ENCODE assay signal across 11 cellular contexts in the genomic region with DNA sequence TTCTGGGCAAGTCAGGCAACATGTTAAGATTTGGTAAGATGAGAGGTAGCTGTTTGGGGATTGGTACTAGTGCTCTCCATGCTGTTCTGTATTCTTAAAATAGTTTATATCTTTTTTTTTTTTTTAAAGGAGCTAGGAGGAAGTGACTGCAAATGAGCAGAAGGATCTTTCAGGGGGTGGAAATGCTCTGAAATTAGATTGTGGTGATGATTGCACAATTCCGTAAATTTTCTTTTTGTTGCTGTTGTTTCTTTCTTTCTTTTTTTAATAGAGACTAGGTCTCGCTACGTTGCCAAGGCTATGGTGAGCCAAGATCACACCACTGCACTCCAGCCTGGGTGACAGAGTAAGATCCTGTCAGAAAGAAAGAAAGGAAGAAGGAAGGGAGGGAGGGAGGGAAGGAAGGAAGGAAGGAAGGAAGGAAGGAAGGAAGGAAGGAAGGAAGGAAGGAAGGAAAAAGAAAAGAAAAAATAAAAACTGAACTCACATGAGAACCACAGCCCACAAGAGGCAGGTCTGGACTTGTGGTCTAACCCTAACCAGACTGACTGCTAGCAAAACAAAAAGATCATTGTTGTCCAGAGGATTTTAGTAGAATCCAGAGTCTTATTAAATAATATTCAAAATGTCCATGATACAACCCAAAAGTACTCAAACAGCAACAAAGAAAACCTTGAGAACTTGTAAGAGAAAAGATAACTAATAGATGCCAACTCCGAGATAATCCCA. TPM values are rescaled to one million over a fixed set of nuclear protein-coding genes. Genes with fewer than 3 reads are reported as not detected.
DNase-seq lines count a peak whose midpoint lies in the region; ATAC-seq and TF ChIP-seq lines count a peak whose summit lies in the region.
"Had no signal": no experiment of that assay in that cellular context is flagged by ENCODE, and none has a peak within 500 bp of the region (broad histone marks: within the 10 kb centered on the region; RNA-seq: fewer than 3 reads in every experiment).

No MANE protein-coding gene starts in this region.

- H3K27ac ChIP-seq in right atrium auricular region (no peak overlapping the region), foreskin keratinocyte (peak overlapping the region; percentile 81), transverse colon (peak overlapping the region; percentile 1 to 16 (median 6))

- peak overlapping the region; percentile 85 for H3K27ac Mint-ChIP-seq in activated CD4-positive, alpha-beta memory T cell treated with anti-CD3 and anti-CD28 coated beads, Interleukin-2, amount 10 ng/mL, durations not matched to agents 7 days and 5 days
- no peak overlapping the region for H3K27ac Mint-ChIP-seq in glutamatergic neuron (ENCODE audit: unreplicated experiment)

- TF ChIP-seq CTCF in right atrium auricular region (IDR thresholded peaks at IDR 0.05) (no peak), foreskin keratinocyte (conservative IDR thresholded peaks at IDR 0.05) (no peak), transverse colon (IDR thresholded peaks at IDR 0.05) (no peak), glutamatergic neuron (IDR thresholded peaks at IDR 0.05; ENCODE audit: partially characterized antibody, unreplicated experiment) (no peak)

- intact Hi-C loops in Right ventricle myocardium superior (cut with DNase I) (no loop called here), transverse colon (cut with DNase I; ENCODE audit: low total_unique reads) (no loop called here)

- peaks cover 82% of the 10 kb centered on the region for H3K4me1 Mint-ChIP-seq in activated CD4-positive, alpha-beta memory T cell treated with anti-CD3 and anti-CD28 coated beads, Interleukin-2, amount 10 ng/mL, durations not matched to agents 7 days and 5 days
- peaks cover 3% of the 10 kb centered on the region for H3K4me1 Mint-ChIP-seq in glutamatergic neuron (ENCODE audit: low read depth, unreplicated experiment)

- H3K9me3 Mint-ChIP-seq in activated CD4-positive, alpha-beta memory T cell treated with anti-CD3 and anti-CD28 coated beads, Interleukin-2, amount 10 ng/mL, durations not matched to agents 7 days and 5 days = no peaks in the 10 kb centered on the region
- H3K9me3 Mint-ChIP-seq in glutamatergic neuron (ENCODE audit: unreplicated experiment) = peaks cover 10% of the 10 kb centered on the region

- CTCF ChIA-PET in activated CD4-positive, alpha-beta memory T cell treated with anti-CD3 and anti-CD28 coated beads, Interleukin-2, amount 10 ng/mL, durations not matched to agents 7 days and 5 days (lab: Charles Lee) = interaction anchor here (1.0 to 3.0 kb wide), 2 partner anchors 11 to 32 kb away, joined by 5 to 20 read pairs; no protein-coding TSS in a partner anchor

- H3K4me3 Mint-ChIP-seq in activated CD4-positive, alpha-beta memory T cell treated with anti-CD3 and anti-CD28 coated beads, Interleukin-2, amount 10 ng/mL, durations not matched to agents 7 days and 5 days = peak overlapping the region; percentile 50
- H3K4me3 Mint-ChIP-seq in glutamatergic neuron (ENCODE audit: unreplicated experiment) = no peak overlapping the region

- H3K9me3 ChIP-seq in right atrium auricular region = no peaks in the 10 kb centered on the region
- no peaks in the 10 kb centered on the region for H3K9me3 ChIP-seq in transverse colon
- H3K9me3 ChIP-seq: Peyer's patch had no signal

- ATAC-seq in Right ventricle myocardium superior (ENCODE audit: poor library complexity) (peak; percentile 29), foreskin keratinocyte (no peak)

- in situ Hi-C loops in transverse colon (cut with MboI; ENCODE audit: low pct_ligation_motif_present in 1 of 4, low pct_unique_long_range_greater_than_20kb in 1 of 4, low sequenced_read_pairs in 3 of 4) = loop anchor here in 1 of 4 donors (25.0 kb wide), 1 partner anchor 113 kb away; a partner anchor contains a TSS

- WGBS in transverse colon (ENCODE audit: low coverage in 1 of 2), 2 donors = 50 to 52% methylated on average over 1 to 4 of the region's 4 CpGs

- H3K36me3 Mint-ChIP-seq in activated CD4-positive, alpha-beta memory T cell treated with anti-CD3 and anti-CD28 coated beads, Interleukin-2, amount 10 ng/mL, durations not matched to agents 7 days and 5 days (ENCODE audit: low read depth) = peaks cover 40% of the 10 kb centered on the region
- H3K36me3 Mint-ChIP-seq in glutamatergic neuron (ENCODE audit: unreplicated experiment) = peaks cover 15% of the 10 kb centered on the region

- no peaks in the 10 kb centered on the region for H3K27me3 Mint-ChIP-seq in activated CD4-positive, alpha-beta memory T cell treated with anti-CD3 and anti-CD28 coated beads, Interleukin-2, amount 10 ng/mL, durations not matched to agents 7 days and 5 days
- H3K27me3 Mint-ChIP-seq in glutamatergic neuron (ENCODE audit: unreplicated experiment) = peaks cover 25% of the 10 kb centered on the region

- H3K27me3 ChIP-seq in right atrium auricular region (peaks cover 0 to 2% of the 10 kb centered on the region in 2 donors), foreskin keratinocyte (no peaks in the 10 kb centered on the region), transverse colon (peaks cover 49% of the 10 kb centered on the region)
- H3K27me3 ChIP-seq: Peyer's patch had no signal

- POLR2A ChIA-PET in activated CD4-positive, alpha-beta memory T cell treated with anti-CD3 and anti-CD28 coated beads, Interleukin-2, amount 10 ng/mL, durations not matched to agents 7 days and 5 days (lab: Charles Lee) = interaction anchor here (9.1 kb wide), 1 partner anchor 10 kb away, joined by 203 read pairs; no protein-coding TSS in a partner anchor

- peak; percentile 29 for DNase-seq in Right ventricle myocardium superior
- no peak for DNase-seq in right atrium auricular region (ENCODE audit: low spot score)
- peak; percentile 52 for DNase-seq in activated CD4-positive, alpha-beta memory T cell treated with anti-CD3 and anti-CD28 coated beads, Interleukin-2, amount 10 ng/mL, durations not matched to agents 7 days and 5 days
- peak in 1 of 2 donors; percentile 75 for DNase-seq in foreskin keratinocyte
- no peak for DNase-seq in transverse colon
- no peak for DNase-seq in NCI-H146 (lab: John Stamatoyannopoulos, UW)
- no peak for DNase-seq in glutamatergic neuron
- DNase-seq in central memory CD4-positive, alpha-beta T cell = no peak
- DNase-seq: amygdala, islet precursor cell, Peyer's patch had no signal

- H3K4me1 ChIP-seq in right atrium auricular region (peaks cover 0 to 16% of the 10 kb centered on the region in 2 donors), foreskin keratinocyte (peaks cover 36% of the 10 kb centered on the region), transverse colon (peaks cover 0 to 19% (median 5%) of the 10 kb centered on the region in 4 donors)

- no peak for TF ChIP-seq EP300 in transverse colon (IDR thresholded peaks at IDR 0.05; ENCODE audit: low read depth)

- H3K36me3 ChIP-seq in right atrium auricular region = no peaks in the 10 kb centered on the region
- H3K36me3 ChIP-seq in transverse colon = no peaks in the 10 kb centered on the region
- H3K36me3 ChIP-seq: Peyer's patch had no signal

- H3K4me3 ChIP-seq in right atrium auricular region (no peak overlapping the region), transverse colon (no peak overlapping the region)

- TF ChIP-seq POLR2A in transverse colon (IDR thresholded peaks at IDR 0.05) = no peak

RNA-seq across cellular contexts. Expression of a gene that starts 4.5 kb away (rescaled TPM):
- total RNA-seq in Right ventricle myocardium superior = 23.8 TPM
- 10 to 100 TPM; 16.7 to 63.6 TPM for total RNA-seq in right atrium auricular region
- total RNA-seq in activated CD4-positive, alpha-beta memory T cell treated with anti-CD3 and anti-CD28 coated beads, Interleukin-2, amount 10 ng/mL, durations not matched to agents 7 days and 5 days = 100 to 1,000 TPM; 631 to 642 TPM
- 6.4 and 6.5 TPM in 2 replicates for total RNA-seq in foreskin keratinocyte
- 5.0 and 5.2 TPM in 2 replicates for polyA plus RNA-seq in foreskin keratinocyte
- total RNA-seq in transverse colon = 10 to 100 TPM; 14.2 to 32.4 (median 24.9) TPM
- 0.91 TPM for total RNA-seq in glutamatergic neuron (ENCODE audit: unreplicated experiment)

RNA-seq across cellular contexts. Expression of a gene that starts 14.6 kb away (rescaled TPM):
- 77.4 TPM for total RNA-seq in Right ventricle myocardium superior
- 10 to 100 TPM; 15.9 to 18.8 TPM for total RNA-seq in right atrium auricular region
- total RNA-seq in activated CD4-positive, alpha-beta memory T cell treated with anti-CD3 and anti-CD28 coated beads, Interleukin-2, amount 10 ng/mL, durations not matched to agents 7 days and 5 days = 10 to 100 TPM; 42.4 to 47.0 TPM
- total RNA-seq in foreskin keratinocyte = 39.7 and 54.7 TPM in 2 replicates
- 54.8 and 73.8 TPM in 2 replicates for polyA plus RNA-seq in foreskin keratinocyte
- total RNA-seq in transverse colon = 10 to 100 TPM in 3 of 4 donors, 1 to 10 TPM in 1; 8.1 to 46.0 (median 16.6) TPM
- total RNA-seq in glutamatergic neuron (ENCODE audit: unreplicated experiment) = 30.7 TPM

RNA-seq across cellular contexts. Expression of a gene that starts 51.7 kb away (rescaled TPM):
- total RNA-seq in Right ventricle myocardium superior (133 TPM), right atrium auricular region (100 to 1,000 TPM; 284 to 303 TPM), foreskin keratinocyte (116 and 149 TPM in 2 replicates), transverse colon (100 to 1,000 TPM; 157 to 552 (median 288) TPM), glutamatergic neuron (ENCODE audit: unreplicated experiment) (249 TPM)
- total RNA-seq in activated CD4-positive, alpha-beta memory T cell treated with anti-CD3 and anti-CD28 coated beads, Interleukin-2, amount 10 ng/mL, durations not matched to agents 7 days and 5 days = 10 to 100 TPM; 80.3 to 82.6 TPM
- polyA plus RNA-seq in foreskin keratinocyte = 92.9 and 104 TPM in 2 replicates

Comparison
In these comparisons a context has a peak if more than half of its experiments do, and no peak if none do; other contexts are left out.
1. DNase-seq: peak in Right ventricle myocardium superior (single experiment) and activated CD4-positive, alpha-beta memory T cell treated with anti-CD3 and anti-CD28 coated beads, Interleukin-2, amount 10 ng/mL, durations not matched to agents 7 days and 5 days (single experiment); none in right atrium auricular region (single experiment), transverse colon (single experiment), NCI-H146 (single experiment), glutamatergic neuron (single experiment) and central memory CD4-positive, alpha-beta T cell (single experiment).
2. H3K27ac ChIP-seq: peak in foreskin keratinocyte (single experiment) and transverse colon (4 of 4); none in right atrium auricular region (0 of 2).
3. RNA of a gene that starts 4.5 kb away (total RNA-seq): 631 to 642 TPM in activated CD4-positive, alpha-beta memory T cell treated with anti-CD3 and anti-CD28 coated beads, Interleukin-2, amount 10 ng/mL, durations not matched to agents 7 days and 5 days; 16.7 to 63.6 TPM in right atrium auricular region, 14.2 to 32.4 TPM in transverse colon, 23.8 TPM in Right ventricle myocardium superior (single experiment), 6.4 to 6.5 TPM in foreskin keratinocyte and 0.91 TPM in glutamatergic neuron (single experiment); every median in the first group is over 4 times any median in the second.